22 cellular contexts compared by ENCODE assay signal in genomic region chr7:40793132-40793531, GRCh38.
A peak's percentile ranks its signal among the peaks of the same experiment; 100 is the strongest.
DNase-seq lines count a peak whose midpoint lies in the region; ATAC-seq, FAIRE-seq and TF ChIP-seq lines count a peak whose summit lies in the region.
"Had no signal": no experiment of that assay in that cellular context is flagged by ENCODE, and none has a peak within 500 bp of the region (broad histone marks: within the 10 kb centered on the region; RNA-seq: fewer than 3 reads in every experiment).

No MANE protein-coding gene starts in this region.

- no peak for TF ChIP-seq POLR2A in upper lobe of left lung (IDR thresholded peaks at IDR 0.05)

- 78 to 85% methylated on average over 3 of the region's 3 CpGs for WGBS in upper lobe of left lung, 2 donors

- no peaks in the 10 kb centered on the region for H3K36me3 Mint-ChIP-seq in astrocyte (ENCODE audit: low read depth, unreplicated experiment)
- H3K36me3 Mint-ChIP-seq: CD4-positive, CD25-positive, alpha-beta regulatory T cell; memory B cell; naive B cell had no signal

- FAIRE-seq in astrocyte (lab: Jason Lieb, UNC), result peak; percentile 80
- FAIRE-seq: A549 had no signal

- H3K9ac ChIP-seq in astrocyte (ENCODE audit: low read length), result no peak overlapping the region

- H3K4me1 ChIP-seq in astrocyte (ENCODE audit: insufficient read depth, low read length), result peaks cover 4% of the 10 kb centered on the region
- no peaks in the 10 kb centered on the region for H3K4me1 ChIP-seq in BE2C
- no peaks in the 10 kb centered on the region for H3K4me1 ChIP-seq in upper lobe of left lung
- H3K4me1 ChIP-seq: A549 had no signal

- no peaks in the 10 kb centered on the region for H3K27me3 Mint-ChIP-seq in astrocyte (ENCODE audit: low read depth, unreplicated experiment)
- H3K27me3 Mint-ChIP-seq: CD4-positive, CD25-positive, alpha-beta regulatory T cell; memory B cell had no signal

- H3K4me3 ChIP-seq in astrocyte (ENCODE audit: insufficient read depth, low read depth, low read length), result no peak overlapping the region
- H3K4me3 ChIP-seq in BE2C (ENCODE audit: low read depth, low read length), result no peak overlapping the region
- H3K4me3 ChIP-seq in upper lobe of left lung, result no peak overlapping the region
- H3K4me3 ChIP-seq: A549, GM23338 had no signal

- H3K79me2 ChIP-seq in astrocyte (ENCODE audit: insufficient read depth, low read length), result no peaks in the 10 kb centered on the region

- H3K27ac Mint-ChIP-seq in astrocyte (ENCODE audit: unreplicated experiment), result no peak overlapping the region
- H3K27ac Mint-ChIP-seq: CD4-positive, CD25-positive, alpha-beta regulatory T cell; GM23338; memory B cell; naive B cell had no signal

- no peak overlapping the region for H2AFZ ChIP-seq in astrocyte (ENCODE audit: low read depth, low read length)
- H2AFZ ChIP-seq: GM23338 had no signal

- H3K27me3 ChIP-seq in astrocyte (ENCODE audit: insufficient read depth, low read length) (no peaks in the 10 kb centered on the region), BE2C (no peaks in the 10 kb centered on the region), upper lobe of left lung (no peaks in the 10 kb centered on the region)

- H3K27ac ChIP-seq in astrocyte (ENCODE audit: low read depth, low read length) (peak overlapping the region; percentile 9), upper lobe of left lung (no peak overlapping the region)
- H3K27ac ChIP-seq: A549, VCaP had no signal

- H3K9me3 ChIP-seq in astrocyte (ENCODE audit: insufficient read depth, low read depth, low read length) (no peaks in the 10 kb centered on the region), BE2C (no peaks in the 10 kb centered on the region), upper lobe of left lung (no peaks in the 10 kb centered on the region)
- H3K9me3 ChIP-seq: A549 had no signal

- H3K36me3 ChIP-seq in astrocyte (ENCODE audit: insufficient read depth, low read length) (no peaks in the 10 kb centered on the region), BE2C (no peaks in the 10 kb centered on the region), upper lobe of left lung (no peaks in the 10 kb centered on the region)

- no peaks in the 10 kb centered on the region for H4K20me1 ChIP-seq in astrocyte (ENCODE audit: insufficient read depth, low read length)

- H3K4me2 ChIP-seq in astrocyte (ENCODE audit: low read length), result peak overlapping the region; percentile 28
- H3K4me2 ChIP-seq: A549, GM23338 had no signal

- no peaks in the 10 kb centered on the region for H3K9me3 Mint-ChIP-seq in astrocyte (ENCODE audit: unreplicated experiment)
- H3K9me3 Mint-ChIP-seq: GM23338, memory B cell had no signal

- no peak overlapping the region for H3K4me3 Mint-ChIP-seq in astrocyte (ENCODE audit: unreplicated experiment)
- H3K4me3 Mint-ChIP-seq: CD4-positive, CD25-positive, alpha-beta regulatory T cell; GM23338; memory B cell; naive B cell had no signal

- peak; percentile 18 for DNase-seq in AG08395 (ENCODE audit: low spot score)
- peak; percentile 70 for DNase-seq in HS-5 (ENCODE audit: low read depth)
- peak; percentile 74 for DNase-seq in astrocyte (ENCODE audit: low read depth)
- peak; percentile 4 for DNase-seq in glomerular visceral epithelial cell (ENCODE audit: extremely low spot score)
- no peak for DNase-seq in BE2C
- no peak for DNase-seq in ureter (ENCODE audit: low spot score)
- DNase-seq in upper lobe of left lung, result no peak
- DNase-seq: activated CD4-positive, alpha-beta T cell treated with anti-CD3 and anti-CD28 coated beads, Interleukin-2, amount 50 U/mL, for 1 hour; CD4-positive, CD25-positive, alpha-beta regulatory T cell; DMS 273 treated with DMSO at 0.1 percent for 48 hours; GF-D8; islet precursor cell; naive B cell; NCI-H2171; NCI-H526 treated with DMSO at 0.1 percent for 48 hours; stimulated activated CD4-positive, alpha-beta T cell treated with anti-CD3 and anti-CD28 coated beads, Interleukin-15, amount 100 ng/mL, for 24 hours had no signal

- no peak for TF ChIP-seq EP300 in upper lobe of left lung (IDR thresholded peaks at IDR 0.05)

- TF ChIP-seq CTCF in astrocyte (IDR thresholded peaks at IDR 0.05; ENCODE audit: insufficient read depth, low read depth, low read length), result no peak
- TF ChIP-seq CTCF in BE2C (IDR thresholded peaks at IDR 0.05; ENCODE audit: low read depth, low read length), result no peak
- TF ChIP-seq CTCF in upper lobe of left lung (IDR thresholded peaks at IDR 0.05), result no peak

- peaks cover 8% of the 10 kb centered on the region for H3K4me1 Mint-ChIP-seq in astrocyte (ENCODE audit: low read depth, unreplicated experiment)
- H3K4me1 Mint-ChIP-seq: CD4-positive, CD25-positive, alpha-beta regulatory T cell; GM23338; memory B cell; naive B cell had no signal

- ATAC-seq in GM18520 (IDR thresholded peaks at IDR 0.05; ENCODE audit: unreplicated experiment) (no peak), upper lobe of left lung (ENCODE audit: low FRiP score in 2 of 2) (no peak)
- ATAC-seq: A549, GM23338, Right ventricle myocardium inferior had no signal

Comparison
In these comparisons a context has a peak if more than half of its experiments do, and no peak if none do; other contexts are left out.
1. DNase-seq: peak in AG08395 (single experiment), HS-5 (single experiment), astrocyte (single experiment) and glomerular visceral epithelial cell (single experiment); none in BE2C (single experiment), ureter (single experiment) and upper lobe of left lung (0 of 2).